In the genomic region with DNA sequence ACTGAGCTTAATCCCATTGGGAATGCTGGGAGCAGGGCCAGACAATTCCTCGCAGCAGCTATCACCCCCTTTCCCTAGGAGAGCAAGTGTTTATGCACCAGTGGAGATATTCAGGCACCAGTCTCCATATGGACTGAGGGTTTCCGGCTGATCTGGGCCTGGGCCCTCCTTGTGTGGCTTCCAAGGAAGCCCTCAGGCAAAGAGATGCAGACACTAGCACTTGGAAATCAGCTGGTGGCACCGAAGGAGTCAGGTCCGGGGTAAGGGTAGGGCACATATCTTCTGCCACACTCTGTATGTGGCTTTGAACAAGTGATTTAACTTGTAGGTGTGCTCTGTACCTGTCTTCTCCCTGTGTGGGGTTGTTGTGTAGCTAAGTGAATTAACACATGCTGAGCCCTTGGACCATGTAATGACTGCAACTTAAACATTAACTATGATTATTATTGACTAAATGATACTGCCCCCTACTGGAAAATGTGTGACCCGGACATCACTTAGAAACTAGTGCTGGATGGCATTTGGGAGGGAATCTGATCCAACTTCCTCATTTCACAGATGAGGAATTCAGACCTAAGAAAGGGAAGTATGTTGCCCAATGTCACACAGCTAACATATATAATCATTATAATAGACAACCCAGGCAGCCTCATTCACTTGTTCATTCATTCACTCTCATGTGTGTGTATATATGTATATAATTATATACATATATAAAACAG, we compare ENCODE assay signal across 8 cellular contexts. TPM values are rescaled to one million over a fixed set of nuclear protein-coding genes. Genes with fewer than 3 reads are reported as not detected.
DNase-seq lines count a peak whose midpoint lies in the region; ATAC-seq and TF ChIP-seq lines count a peak whose summit lies in the region.

No MANE protein-coding gene starts in this region.

- POLR2A ChIA-PET in activated CD4-positive, alpha-beta T cell treated with anti-CD3 and anti-CD28 coated beads for 36 hours (lab: Charles Lee) = interaction anchor here (0.5 kb wide), 1 partner anchor 408 kb away, joined by 9 read pairs; no protein-coding TSS in a partner anchor

- peak; percentile 52 for TF ChIP-seq CTCF in foreskin fibroblast (IDR thresholded peaks at IDR 0.05; ENCODE audit: low read depth, low read length)
- peak; percentile 68 for TF ChIP-seq CTCF in progenitor cell of endocrine pancreas (IDR thresholded peaks at IDR 0.05; ENCODE audit: unreplicated experiment)

- ATAC-seq in activated CD4-positive, alpha-beta T cell treated with anti-CD3 and anti-CD28 coated beads for 36 hours = peak; percentile 53
- ATAC-seq in GM18861 (IDR thresholded peaks at IDR 0.05; ENCODE audit: unreplicated experiment) = no peak

- peaks cover 4% of the 10 kb centered on the region for H3K27me3 Mint-ChIP-seq in activated CD4-positive, alpha-beta T cell treated with anti-CD3 and anti-CD28 coated beads for 36 hours
- peaks cover 10% of the 10 kb centered on the region for H3K27me3 Mint-ChIP-seq in progenitor cell of endocrine pancreas

- intact Hi-C loops in activated CD4-positive, alpha-beta T cell treated with anti-CD3 and anti-CD28 coated beads for 36 hours (cut with DNase I, micrococcal nuclease) = loop anchor here (1.0 to 5.0 kb wide), 3 partner anchors 76 to 131 kb away; a partner anchor contains a TSS

- H3K9me3 Mint-ChIP-seq in activated CD4-positive, alpha-beta T cell treated with anti-CD3 and anti-CD28 coated beads for 36 hours (ENCODE audit: low read depth) = no peaks in the 10 kb centered on the region
- H3K9me3 Mint-ChIP-seq in progenitor cell of endocrine pancreas (ENCODE audit: low read depth) = no peaks in the 10 kb centered on the region

- H3K4me3 Mint-ChIP-seq in activated CD4-positive, alpha-beta T cell treated with anti-CD3 and anti-CD28 coated beads for 36 hours = no peak overlapping the region
- no peak overlapping the region for H3K4me3 Mint-ChIP-seq in progenitor cell of endocrine pancreas (ENCODE audit: low read depth)

- DNase-seq in activated CD4-positive, alpha-beta T cell treated with anti-CD3 and anti-CD28 coated beads for 36 hours = peak; percentile 24
- DNase-seq in activated CD4-positive, alpha-beta T cell treated with anti-CD3 and anti-CD28 coated beads, Interleukin-2, amount 50 U/mL, for 4 hours = no peak
- DNase-seq in LoVo (ENCODE audit: low spot score) (peak; percentile 16), SKM-1 treated with dmso at 0.1 percent for 144 hours (lab: John Stamatoyannopoulos, UW; ENCODE audit: unreplicated experiment) (peak; percentile 96), foreskin fibroblast (peak; percentile 30 to 75), progenitor cell of endocrine pancreas (ENCODE audit: low spot score, unreplicated experiment) (no peak), NCI-H187 treated with DMSO at 0.1 percent for 48 hours (lab: John Stamatoyannopoulos, UW) (no peak)

- H3K36me3 Mint-ChIP-seq in activated CD4-positive, alpha-beta T cell treated with anti-CD3 and anti-CD28 coated beads for 36 hours (ENCODE audit: low read depth) = no peaks in the 10 kb centered on the region
- no peaks in the 10 kb centered on the region for H3K36me3 Mint-ChIP-seq in progenitor cell of endocrine pancreas (ENCODE audit: insufficient read depth)

- no peak overlapping the region for H3K27ac Mint-ChIP-seq in activated CD4-positive, alpha-beta T cell treated with anti-CD3 and anti-CD28 coated beads for 36 hours
- no peak overlapping the region for H3K27ac Mint-ChIP-seq in progenitor cell of endocrine pancreas

- CTCF ChIA-PET in activated CD4-positive, alpha-beta T cell treated with anti-CD3 and anti-CD28 coated beads for 36 hours (lab: Charles Lee) = interaction anchor here (0.6 to 4.8 kb wide), 24 partner anchors 9 to 349 kb away, joined by 3 to 48 read pairs (median 4); a partner anchor contains a TSS

- no peak overlapping the region for H3K4me3 ChIP-seq in foreskin fibroblast (ENCODE audit: low read depth in 1 of 2, low read length in 2 of 2)

- H3K4me1 Mint-ChIP-seq in activated CD4-positive, alpha-beta T cell treated with anti-CD3 and anti-CD28 coated beads for 36 hours = peaks cover 2% of the 10 kb centered on the region
- peaks cover 9% of the 10 kb centered on the region for H3K4me1 Mint-ChIP-seq in progenitor cell of endocrine pancreas (ENCODE audit: low read depth)

RNA-seq across cellular contexts. Expression of a gene that starts 19.3 kb away (rescaled TPM):
- total RNA-seq in activated CD4-positive, alpha-beta T cell treated with anti-CD3 and anti-CD28 coated beads for 36 hours = under 1 TPM; 0.56 to 0.66 TPM
- 161 and 188 TPM in 2 replicates for total RNA-seq in progenitor cell of endocrine pancreas

RNA-seq across cellular contexts. Expression of a gene that starts 34.3 kb away (rescaled TPM):
- total RNA-seq in activated CD4-positive, alpha-beta T cell treated with anti-CD3 and anti-CD28 coated beads for 36 hours = 10 to 100 TPM; 44.0 to 65.7 TPM
- total RNA-seq in progenitor cell of endocrine pancreas = 85.1 and 87.7 TPM in 2 replicates

RNA-seq across cellular contexts. Expression of a gene that starts 42.2 kb away (rescaled TPM):
- total RNA-seq in activated CD4-positive, alpha-beta T cell treated with anti-CD3 and anti-CD28 coated beads for 36 hours = 10 to 100 TPM; 22.4 to 30.0 TPM
- 22.0 and 23.2 TPM in 2 replicates for total RNA-seq in progenitor cell of endocrine pancreas

Comparison
In these comparisons a context has a peak if more than half of its experiments do, and no peak if none do; other contexts are left out.
1. DNase-seq: peak in activated CD4-positive, alpha-beta T cell treated with anti-CD3 and anti-CD28 coated beads for 36 hours (single experiment), LoVo (single experiment), SKM-1 treated with dmso at 0.1 percent for 144 hours (single experiment) and foreskin fibroblast (2 of 2); none in activated CD4-positive, alpha-beta T cell treated with anti-CD3 and anti-CD28 coated beads, Interleukin-2, amount 50 U/mL, for 4 hours (0 of 2), progenitor cell of endocrine pancreas (single experiment) and NCI-H187 treated with DMSO at 0.1 percent for 48 hours (single experiment).
2. RNA of a gene that starts 19.3 kb away (total RNA-seq): 161 to 188 TPM in progenitor cell of endocrine pancreas; 0.56 to 0.66 TPM in activated CD4-positive, alpha-beta T cell treated with anti-CD3 and anti-CD28 coated beads for 36 hours; every median in the first group is over 10 times any median in the second.